In genomic region chr14:34038358-34039057, GRCh38 we compare ENCODE assay signal across 20 cellular contexts.
DNase-seq lines count a peak whose midpoint lies in the region; ATAC-seq, FAIRE-seq and TF ChIP-seq lines count a peak whose summit lies in the region.
"Had no signal": no experiment of that assay in that cellular context is flagged by ENCODE, and none has a peak within 500 bp of the region (broad histone marks: within the 10 kb centered on the region; RNA-seq: fewer than 3 reads in every experiment).

No MANE protein-coding gene starts in this region.

- peaks cover 11% of the 10 kb centered on the region for H3K36me3 Mint-ChIP-seq in T-helper 2 cell treated with Interferon-gamma antibody and Interleukin-4, amounts not matched to agents 5 μg/mL and 100 μg/mL, for 36 hours (ENCODE audit: low read depth)

- H3K4ac ChIP-seq in mesenchymal stem cell (ENCODE audit: low read depth in 1 of 2, low read length in 2 of 2) = no peak overlapping the region

- H3K27me3 ChIP-seq in right cardiac atrium (ENCODE audit: control insufficient read depth, insufficient read depth) = no peaks in the 10 kb centered on the region
- H3K27me3 ChIP-seq in K562 (ENCODE audit: control insufficient read depth in 2 of 2, insufficient read depth in 2 of 2, low read length in 2 of 2) = no peaks in the 10 kb centered on the region
- H3K27me3 ChIP-seq in mesenchymal stem cell (ENCODE audit: control insufficient read depth in 1 of 2, insufficient read depth in 1 of 2, low read length in 2 of 2) = peaks cover 0 to 20% of the 10 kb centered on the region in 2 experiments
- no peaks in the 10 kb centered on the region for H3K27me3 ChIP-seq in tibial artery

- no peak overlapping the region for H3K18ac ChIP-seq in mesenchymal stem cell (ENCODE audit: low read depth in 1 of 2, low read length in 2 of 2)

- H3K79me2 ChIP-seq in K562 (ENCODE audit: control insufficient read depth, insufficient read depth, low read length) = no peaks in the 10 kb centered on the region

- H3K4me3 ChIP-seq in right cardiac atrium (ENCODE audit: low read length) (no peak overlapping the region), K562 (no peak overlapping the region), mesenchymal stem cell (ENCODE audit: insufficient read depth in 1 of 2, low read depth in 1 of 2, low read length in 2 of 2) (no peak overlapping the region), tibial artery (no peak overlapping the region)

- CTCF ChIA-PET in K562 (lab: Yijun Ruan, JAX; ENCODE audit: low intra/inter-chr PET ratio) = no interaction called here

- no TSS peak for BruUV-seq in K562 (replicated peaks; lab: Mats Ljungman, UMichigan)

- no peaks in the 10 kb centered on the region for H4K20me1 ChIP-seq in K562 (replicated peaks; ENCODE audit: control insufficient read depth, insufficient read depth, low read length)

- no peak overlapping the region for H3K4me2 ChIP-seq in K562 (ENCODE audit: insufficient read depth, low read length)
- H3K4me2 ChIP-seq in mesenchymal stem cell (ENCODE audit: low read length, poor library complexity, severe bottlenecking) = no peak overlapping the region

- H3K23ac ChIP-seq in mesenchymal stem cell (ENCODE audit: low read length in 2 of 2) = no peak overlapping the region

- ATAC-seq in right cardiac atrium (no peak), left ventricle myocardium superior (no peak), K562 (no peak), HG03442 (IDR thresholded peaks at IDR 0.05; ENCODE audit: unreplicated experiment) (no peak)
- ATAC-seq: activated CD8-positive, alpha-beta T cell treated with anti-CD3 and anti-CD28 coated beads for 36 hours; HCT116; Panc1 had no signal

- H2AK5ac ChIP-seq in mesenchymal stem cell (ENCODE audit: low read length, severe bottlenecking) = peak overlapping the region; percentile 11

- H2AFZ ChIP-seq in K562 (ENCODE audit: low read depth, low read length) (peak overlapping the region; percentile 18; the same call in 1 of the 2 replicates), mesenchymal stem cell (ENCODE audit: low read depth, low read length) (no peak overlapping the region)

- H2BK120ac ChIP-seq in mesenchymal stem cell (ENCODE audit: low read depth, low read length) = no peak overlapping the region

- no peak overlapping the region for H4K8ac ChIP-seq in mesenchymal stem cell (ENCODE audit: low read length)

- no peak overlapping the region for H3K27ac Mint-ChIP-seq in T-helper 2 cell treated with Interferon-gamma antibody and Interleukin-4, amounts not matched to agents 5 μg/mL and 100 μg/mL, for 36 hours
- H3K27ac Mint-ChIP-seq: activated CD8-positive, alpha-beta T cell treated with anti-CD3 and anti-CD28 coated beads for 36 hours had no signal

- H3K14ac ChIP-seq in mesenchymal stem cell (ENCODE audit: low read length in 2 of 2) = no peak overlapping the region

- TF ChIP-seq RAD21 in K562 (CRISPR knock-in tag; conservative IDR thresholded peaks at IDR 0.05 in 1 of 2, IDR thresholded peaks at IDR 0.05 in 1 of 2) = no peak

- H3K36me3 ChIP-seq in K562 (ENCODE audit: control insufficient read depth, insufficient read depth, low read length) = no peaks in the 10 kb centered on the region
- H3K36me3 ChIP-seq in mesenchymal stem cell (ENCODE audit: control insufficient read depth in 1 of 2, insufficient read depth in 2 of 2, low read depth in 1 of 2, low read length in 2 of 2) = no peaks in the 10 kb centered on the region
- H3K36me3 ChIP-seq in tibial artery = no peaks in the 10 kb centered on the region

- H4K91ac ChIP-seq in mesenchymal stem cell (ENCODE audit: low read length) = no peak overlapping the region

- no peak overlapping the region for H2BK15ac ChIP-seq in mesenchymal stem cell (ENCODE audit: low read depth, poor library complexity, severe bottlenecking)

- H3K4me1 Mint-ChIP-seq in T-helper 2 cell treated with Interferon-gamma antibody and Interleukin-4, amounts not matched to agents 5 μg/mL and 100 μg/mL, for 36 hours (ENCODE audit: low read depth) = peaks cover 48% of the 10 kb centered on the region

- POLR2A ChIA-PET in K562 (lab: Yijun Ruan, JAX) = interaction anchor here (0.7 to 1.4 kb wide), 4 partner anchors 9 to 158 kb away, joined by 3 to 4 read pairs (median 3); no protein-coding TSS in a partner anchor

- H3K4me3 Mint-ChIP-seq in T-helper 2 cell treated with Interferon-gamma antibody and Interleukin-4, amounts not matched to agents 5 μg/mL and 100 μg/mL, for 36 hours = no peak overlapping the region
- H3K4me3 Mint-ChIP-seq: activated CD8-positive, alpha-beta T cell treated with anti-CD3 and anti-CD28 coated beads for 36 hours had no signal

- TF ChIP-seq POLR2A in K562 (conservative IDR thresholded peaks at IDR 0.05) = no peak

- no peak overlapping the region for H2BK5ac ChIP-seq in mesenchymal stem cell (ENCODE audit: low read depth, low read length, poor library complexity, severe bottlenecking)

- FAIRE-seq in K562 (lab: Jason Lieb, UNC) = no peak

- no peak overlapping the region for H2BK12ac ChIP-seq in mesenchymal stem cell (ENCODE audit: low read length in 2 of 2)

- peaks cover 7% of the 10 kb centered on the region for H3K9me3 Mint-ChIP-seq in T-helper 2 cell treated with Interferon-gamma antibody and Interleukin-4, amounts not matched to agents 5 μg/mL and 100 μg/mL, for 36 hours

- H3K4me1 ChIP-seq in right cardiac atrium (ENCODE audit: control insufficient read depth, insufficient read depth, low read length) (peaks cover 10% of the 10 kb centered on the region), K562 (replicated peaks in 1 of 2; ENCODE audit: control insufficient read depth in 2 of 2, insufficient read depth in 2 of 2, low read length in 2 of 2) (peaks cover 0 to 25% of the 10 kb centered on the region in 2 experiments; a peak in 3 of 5 replicates), mesenchymal stem cell (ENCODE audit: control insufficient read depth, insufficient read depth, low read depth, low read length) (peaks cover 5% of the 10 kb centered on the region), tibial artery (no peaks in the 10 kb centered on the region)

- TF ChIP-seq EP300 in K562 (IDR thresholded peaks at IDR 0.05; ENCODE audit: low read length) = no peak

- no peaks in the 10 kb centered on the region for H3K9me1 ChIP-seq in K562 (ENCODE audit: control insufficient read depth, insufficient read depth, low read length)

- H3K9me3 ChIP-seq in right cardiac atrium (ENCODE audit: control insufficient read depth, low read length) (no peaks in the 10 kb centered on the region), K562 (replicated peaks; ENCODE audit: control insufficient read depth, insufficient read depth, low read depth, low read length) (no peaks in the 10 kb centered on the region), mesenchymal stem cell (ENCODE audit: control insufficient read depth, low read length) (no peaks in the 10 kb centered on the region), tibial artery (no peaks in the 10 kb centered on the region)

- peaks cover 2% of the 10 kb centered on the region for H3K27me3 Mint-ChIP-seq in T-helper 2 cell treated with Interferon-gamma antibody and Interleukin-4, amounts not matched to agents 5 μg/mL and 100 μg/mL, for 36 hours (ENCODE audit: low read depth)

- H3K79me1 ChIP-seq in mesenchymal stem cell (replicated peaks; ENCODE audit: low read length, poor library complexity, severe bottlenecking) = no peaks in the 10 kb centered on the region

- H3K27ac ChIP-seq in right cardiac atrium (ENCODE audit: low read length) = peak overlapping the region; percentile 3
- H3K27ac ChIP-seq in K562 (ENCODE audit: extremely low read depth, low read depth, low read length) = no peak overlapping the region
- H3K27ac ChIP-seq in mesenchymal stem cell (ENCODE audit: low read length, poor library complexity, severe bottlenecking) = peak overlapping the region; percentile 24
- H3K27ac ChIP-seq in tibial artery = no peak overlapping the region

- in situ Hi-C loops in K562 (cut with MboI) = no loop called here

- intact Hi-C loops in right cardiac atrium (cut with DNase I) = no loop called here
- intact Hi-C loops in left ventricle myocardium superior (cut with micrococcal nuclease) = no loop called here
- intact Hi-C loops in K562 (cut with micrococcal nuclease) = no loop called here
- intact Hi-C loops in tibial artery (cut with DNase I; ENCODE audit: low total_unique reads) = no loop called here

- TF ChIP-seq CTCF in K562 (IDR thresholded peaks at IDR 0.05 in 2 of 3, conservative IDR thresholded peaks at IDR 0.05 in 1 of 3; ENCODE audit: insufficient read depth in 2 of 3, low read depth in 1 of 3, low read length in 3 of 3) (no peak), tibial artery (IDR thresholded peaks at IDR 0.05) (no peak)

- no peak overlapping the region for H3K9ac ChIP-seq in K562 (ENCODE audit: insufficient read depth in 1 of 2, low read depth in 2 of 2, low read length in 2 of 2)
- H3K9ac ChIP-seq in mesenchymal stem cell (ENCODE audit: low read length) = no peak overlapping the region

- DNase-seq in right cardiac atrium (no peak), left ventricle myocardium superior (no peak), K562 (ENCODE audit: extremely low read depth in 1 of 4, low spot score in 3 of 4) (no peak), mesenchymal stem cell (no peak), tibial artery (no peak)
- DNase-seq in T-helper 2 cell treated with Interferon-gamma antibody and Interleukin-4, amounts not matched to agents 5 μg/mL and 100 μg/mL, for 36 hours (ENCODE audit: low spot score) = no peak
- no peak for DNase-seq in activated naive CD4-positive, alpha-beta T cell treated with Interleukin-2 at 50 U/mL for 16 hours
- DNase-seq: activated CD8-positive, alpha-beta T cell treated with anti-CD3 and anti-CD28 coated beads for 36 hours; activated naive CD4-positive, alpha-beta T cell; activated T-cell treated with anti-CD3 and anti-CD28 coated beads, Interleukin-2, amount 50 U/mL, for 1 hour; amygdala; central memory CD4-positive, alpha-beta T cell; effector CD8-positive, alpha-beta T cell; glutamatergic neuron; NCI-H146; occipital lobe; retina had no signal

- 38% methylated on average over 6 of the region's 6 CpGs for WGBS in right cardiac atrium
- WGBS in K562 (ENCODE audit: insufficient coverage, low coverage, missing lambda C conversion rate) = 72% methylated on average over 6 of the region's 6 CpGs
- 61% methylated on average over 6 of the region's 6 CpGs for WGBS in mesenchymal stem cell

TF ChIP-seq in K562, 482 proteins besides CTCF, POLR2A, EP300 and RAD21:
- TF ChIP-seq ZNF24 (IDR thresholded peaks at IDR 0.05) (no peak), ZNF146 (CRISPR knock-in tag; IDR thresholded peaks at IDR 0.05; ENCODE audit: unreplicated experiment) (no peak), FOXA3 (CRISPR knock-in tag; conservative IDR thresholded peaks at IDR 0.05 in 1 of 2, IDR thresholded peaks at IDR 0.05 in 1 of 2) (no peak), NEUROD1 (IDR thresholded peaks at IDR 0.05; ENCODE audit: borderline replicate concordance, low read depth, low read length, partially characterized antibody) (no peak), OTX1 (CRISPR knock-in tag; IDR thresholded peaks at IDR 0.05) (no peak), RBBP5 (IDR thresholded peaks at IDR 0.05; ENCODE audit: borderline replicate concordance, insufficient read depth, low read length, poor library complexity, severe bottlenecking) (no peak), PCBP1 (IDR thresholded peaks at IDR 0.05; ENCODE audit: low read depth, low read length, poor library complexity, severe bottlenecking) (no peak), SUPT5H (IDR thresholded peaks at IDR 0.05) (no peak)

Comparison
In these comparisons a context has a peak if more than half of its experiments do, and no peak if none do; other contexts are left out.
1. H3K27ac ChIP-seq: peak in right cardiac atrium (single experiment) and mesenchymal stem cell (single experiment); none in K562 (single experiment) and tibial artery (0 of 2).